ENCODE assay signal across 8 cellular contexts in the genomic region with DNA sequence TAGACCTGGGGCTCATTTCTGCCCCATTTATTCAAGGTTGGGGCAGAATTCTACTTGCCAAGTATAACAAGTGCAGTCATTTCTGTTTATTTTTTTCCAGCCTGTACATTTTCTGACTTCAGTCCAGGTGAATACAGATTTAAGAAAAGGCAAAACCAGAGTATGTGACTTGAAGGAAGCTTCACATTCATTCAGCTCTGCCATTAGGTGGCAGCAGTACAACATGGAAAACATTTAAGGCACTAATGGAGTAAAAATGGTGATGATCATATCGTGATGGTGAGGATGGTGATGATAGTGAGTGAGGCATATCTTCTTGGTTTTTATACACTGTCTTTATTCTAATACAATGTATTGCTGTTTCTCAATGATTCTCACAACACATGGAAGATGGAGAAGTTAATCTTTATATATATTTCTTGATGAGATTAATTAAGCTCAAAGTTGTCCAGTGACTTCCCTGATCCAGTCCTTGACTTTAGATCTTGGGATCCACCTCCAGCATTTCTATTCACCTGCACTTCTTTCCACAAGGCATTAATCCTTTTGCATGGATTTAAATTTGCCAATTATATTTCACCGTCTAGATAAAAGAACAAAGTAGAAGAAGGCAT.
DNase-seq lines count a peak whose midpoint lies in the region; ATAC-seq and TF ChIP-seq lines count a peak whose summit lies in the region.

No MANE protein-coding gene starts in this region.

- no peaks in the 10 kb centered on the region for H3K27me3 ChIP-seq in CD4-positive, alpha-beta T cell (ENCODE audit: control insufficient read depth, insufficient read depth, low read length)

- POLR2A ChIA-PET in T-cell (lab: Charles Lee) = no interaction called here
- POLR2A ChIA-PET in CD4-positive, alpha-beta T cell (lab: Charles Lee) = no interaction called here
- POLR2A ChIA-PET in naive thymus-derived CD8-positive, alpha-beta T cell (lab: Charles Lee) = no interaction called here

- H3K4me1 Mint-ChIP-seq in T-cell = no peaks in the 10 kb centered on the region
- H3K4me1 Mint-ChIP-seq in CD4-positive, alpha-beta T cell (ENCODE audit: low read depth) = no peaks in the 10 kb centered on the region
- H3K4me1 Mint-ChIP-seq in naive thymus-derived CD8-positive, alpha-beta T cell = no peaks in the 10 kb centered on the region

- H3K27me3 Mint-ChIP-seq in T-cell = peaks cover 0 to 4% of the 10 kb centered on the region in 2 donors
- H3K27me3 Mint-ChIP-seq in CD4-positive, alpha-beta T cell = no peaks in the 10 kb centered on the region
- H3K27me3 Mint-ChIP-seq in naive thymus-derived CD8-positive, alpha-beta T cell = peaks cover 0 to 21% (median 4%) of the 10 kb centered on the region in 5 donors

- peak; percentile 83 for TF ChIP-seq CTCF in VCaP (conservative IDR thresholded peaks at IDR 0.05)
- TF ChIP-seq CTCF in CD4-positive, alpha-beta T cell (IDR thresholded peaks at IDR 0.05) = no peak

- no peak overlapping the region for H3K4me3 Mint-ChIP-seq in T-cell
- no peak overlapping the region for H3K4me3 Mint-ChIP-seq in CD4-positive, alpha-beta T cell
- no peak overlapping the region for H3K4me3 Mint-ChIP-seq in naive thymus-derived CD8-positive, alpha-beta T cell

- H3K9me3 ChIP-seq in CD4-positive, alpha-beta T cell (ENCODE audit: control insufficient read depth, low read length) = no peaks in the 10 kb centered on the region

- no peak overlapping the region for H3K27ac ChIP-seq in VCaP
- no peak overlapping the region for H3K27ac ChIP-seq in CD4-positive, alpha-beta T cell (ENCODE audit: low read depth, low read length)

- intact Hi-C loops in CD4-positive, alpha-beta T cell (cut with DNase I, micrococcal nuclease) = no loop called here

- peaks cover 2 to 14% (median 8%) of the 10 kb centered on the region in 3 donors for H3K9me3 Mint-ChIP-seq in T-cell
- peaks cover 2% of the 10 kb centered on the region for H3K9me3 Mint-ChIP-seq in CD4-positive, alpha-beta T cell
- H3K9me3 Mint-ChIP-seq in naive thymus-derived CD8-positive, alpha-beta T cell = peaks cover 0 to 14% (median 5%) of the 10 kb centered on the region in 9 donors

- peak; percentile 40 for DNase-seq in COLO668 (lab: John Stamatoyannopoulos, UW; ENCODE audit: unreplicated experiment)
- DNase-seq in NCI-H1092 (lab: John Stamatoyannopoulos, UW) = peak; percentile 28
- DNase-seq in iPS-NIHi11 (ENCODE audit: low spot score) = peak; percentile 39
- no peak for DNase-seq in T-cell
- DNase-seq in CD4-positive, alpha-beta T cell = no peak
- no peak for DNase-seq in naive thymus-derived CD8-positive, alpha-beta T cell

- no peaks in the 10 kb centered on the region for H3K36me3 Mint-ChIP-seq in T-cell
- H3K36me3 Mint-ChIP-seq in CD4-positive, alpha-beta T cell (ENCODE audit: low read depth) = no peaks in the 10 kb centered on the region
- H3K36me3 Mint-ChIP-seq in naive thymus-derived CD8-positive, alpha-beta T cell = peaks cover 0 to 5% (median 0%) of the 10 kb centered on the region in 3 donors

- no peak overlapping the region for H3K27ac Mint-ChIP-seq in T-cell
- H3K27ac Mint-ChIP-seq in CD4-positive, alpha-beta T cell = no peak overlapping the region
- H3K27ac Mint-ChIP-seq in naive thymus-derived CD8-positive, alpha-beta T cell = no peak overlapping the region

- CTCF ChIA-PET in T-cell (lab: Charles Lee) = no interaction called here
- CTCF ChIA-PET in CD4-positive, alpha-beta T cell (lab: Charles Lee) = no interaction called here

- ATAC-seq in GM18868 (IDR thresholded peaks at IDR 0.05; ENCODE audit: unreplicated experiment) = peak; percentile 82
- no peak for ATAC-seq in T-cell (replicated peaks in 1 of 4)
- no peak for ATAC-seq in CD4-positive, alpha-beta T cell (ENCODE audit: poor library complexity)
- no peak for ATAC-seq in naive thymus-derived CD8-positive, alpha-beta T cell

Comparison
In these comparisons a context has a peak if more than half of its experiments do, and no peak if none do; other contexts are left out.
1. DNase-seq: peak in COLO668 (single experiment), NCI-H1092 (single experiment) and iPS-NIHi11 (single experiment); none in T-cell (0 of 34), CD4-positive, alpha-beta T cell (0 of 10) and naive thymus-derived CD8-positive, alpha-beta T cell (0 of 10).